8 cellular contexts compared by ENCODE assay signal in genomic region chr3:18111702-18112311, GRCh38.
DNase-seq lines count a peak whose midpoint lies in the region; ATAC-seq and TF ChIP-seq lines count a peak whose summit lies in the region.

No MANE protein-coding gene starts in this region.

- no peak overlapping the region for H3K27ac ChIP-seq in neuronal stem cell (replicated peaks; ENCODE audit: low read length)
- H3K27ac ChIP-seq in RWPE1: no peak overlapping the region

- no peak overlapping the region for H3K27ac Mint-ChIP-seq in WTC11

- H3K79me1 ChIP-seq in neuronal stem cell (ENCODE audit: low read depth, low read length): no peaks in the 10 kb centered on the region

- H3K4me2 ChIP-seq in neuronal stem cell (ENCODE audit: insufficient read depth, low read length, poor library complexity, severe bottlenecking): no peak overlapping the region

- H2BK120ac ChIP-seq in neuronal stem cell (ENCODE audit: low read depth, low read length): no peak overlapping the region

- no peaks in the 10 kb centered on the region for H3K9me3 ChIP-seq in neuronal stem cell (replicated peaks in 1 of 2; ENCODE audit: control insufficient read depth in 2 of 2, insufficient read depth in 1 of 2, low read depth in 1 of 2, low read length in 2 of 2)

- no peaks in the 10 kb centered on the region for H3K27me3 Mint-ChIP-seq in WTC11 (ENCODE audit: low read depth)

- H2AFZ ChIP-seq in neuronal stem cell (ENCODE audit: low read length): peak overlapping the region; percentile 56

- no peak overlapping the region for H3K23ac ChIP-seq in neuronal stem cell (ENCODE audit: low read depth, low read length, poor library complexity)

- no peaks in the 10 kb centered on the region for H3K27me3 ChIP-seq in neuronal stem cell (ENCODE audit: control insufficient read depth in 3 of 3, insufficient read depth in 3 of 3, low read depth in 1 of 3, low read length in 3 of 3)

- peaks cover 1 to 5% of the 10 kb centered on the region in 2 donors for H3K4me1 ChIP-seq in neuronal stem cell (ENCODE audit: control insufficient read depth in 2 of 2, insufficient read depth in 1 of 2, low read depth in 1 of 2, low read length in 2 of 2)

- H3K9me3 Mint-ChIP-seq in WTC11: peaks cover 6% of the 10 kb centered on the region; the same call in 1 of the 2 replicates

- H3K4me3 Mint-ChIP-seq in WTC11: no peak overlapping the region

- no CpG with 5 or more reads among the region's 6 CpGs for WGBS in neuronal stem cell (ENCODE audit: extremely low coverage in 2 of 2, insufficient read length in 2 of 2, insufficient replicate concordance in 1 of 2), 2 donors

- peaks cover 13% of the 10 kb centered on the region for H3K4me1 Mint-ChIP-seq in WTC11

- H3K14ac ChIP-seq in neuronal stem cell (ENCODE audit: low read length): no peak overlapping the region

- H3K36me3 ChIP-seq in neuronal stem cell (replicated peaks in 1 of 2; ENCODE audit: control insufficient read depth in 2 of 2, insufficient read depth in 2 of 2, low read length in 2 of 2): no peaks in the 10 kb centered on the region

- POLR2A ChIA-PET in WTC11 (lab: Charles Lee): interaction anchor here (0.5 kb wide), 1 partner anchor 363 kb away, joined by 3 read pairs; no protein-coding TSS in a partner anchor
- POLR2A ChIA-PET in RWPE1 (lab: Yijun Ruan, JAX; ENCODE audit: low non-redundant PET): no interaction called here

- H2BK15ac ChIP-seq in neuronal stem cell (ENCODE audit: low read length): no peak overlapping the region

- H3K4ac ChIP-seq in neuronal stem cell (ENCODE audit: low read length): no peak overlapping the region

- no peak overlapping the region for H2BK5ac ChIP-seq in neuronal stem cell (ENCODE audit: low read length)

- no peak overlapping the region for H3K4me3 ChIP-seq in neuronal stem cell (ENCODE audit: low read length in 2 of 2)

- peaks cover 5% of the 10 kb centered on the region for H3K36me3 Mint-ChIP-seq in WTC11

- TF ChIP-seq CTCF in WTC11 (IDR thresholded peaks at IDR 0.05): no peak
- no peak for TF ChIP-seq CTCF in RWPE1 (conservative IDR thresholded peaks at IDR 0.05; ENCODE audit: low read depth)

- DNase-seq in NCI-H510A treated with DMSO at 0.1 percent for 48 hours (lab: John Stamatoyannopoulos, UW) (peak; percentile 33), NCI-H510A (lab: John Stamatoyannopoulos, UW) (no peak), WTC11 (ENCODE audit: low spot score) (no peak), neuronal stem cell (ENCODE audit: low spot score) (no peak), RWPE1 (ENCODE audit: low spot score) (no peak), germinal center (ENCODE audit: low spot score) (no peak)

- H4K8ac ChIP-seq in neuronal stem cell (ENCODE audit: low read depth, low read length): no peak overlapping the region

- CTCF ChIA-PET in WTC11 (lab: Charles Lee): interaction anchor here (0.9 to 1.5 kb wide), 2 partner anchors 180 to 218 kb away, joined by 3 read pairs; no protein-coding TSS in a partner anchor
- CTCF ChIA-PET in RWPE1 (lab: Yijun Ruan, JAX): no interaction called here

- no peak overlapping the region for H2BK12ac ChIP-seq in neuronal stem cell (ENCODE audit: low read length)

- H3K9ac ChIP-seq in neuronal stem cell (ENCODE audit: low read depth, low read length, poor library complexity): no peak overlapping the region

- H3K18ac ChIP-seq in neuronal stem cell (ENCODE audit: low read length): no peak overlapping the region

- ATAC-seq in GM21390 (IDR thresholded peaks at IDR 0.05; ENCODE audit: unreplicated experiment) (peak; percentile 92), HG03520 (IDR thresholded peaks at IDR 0.05; ENCODE audit: unreplicated experiment) (peak; percentile 86), WTC11 (peak; percentile 73)

- no peak overlapping the region for H2AK5ac ChIP-seq in neuronal stem cell (ENCODE audit: low read depth, low read length)

- H4K91ac ChIP-seq in neuronal stem cell (ENCODE audit: low read depth, low read length, poor library complexity): no peak overlapping the region

TF ChIP-seq in WTC11, 78 proteins besides CTCF, POLR2A, EP300 and RAD21:
- TF ChIP-seq ELF4 (CRISPR knock-in tag; IDR thresholded peaks at IDR 0.05; ENCODE audit: low read depth) (no peak), ZBTB21 (CRISPR knock-in tag; IDR thresholded peaks at IDR 0.05; ENCODE audit: borderline replicate concordance) (no peak), ZNF121 (CRISPR knock-in tag; IDR thresholded peaks at IDR 0.05) (no peak), ZNF232 (CRISPR knock-in tag; IDR thresholded peaks at IDR 0.05) (no peak), EMX1 (CRISPR knock-in tag; IDR thresholded peaks at IDR 0.05) (no peak), ATF2 (CRISPR knock-in tag; IDR thresholded peaks at IDR 0.05; ENCODE audit: borderline replicate concordance, low read depth) (no peak), CREB1 (CRISPR knock-in tag; IDR thresholded peaks at IDR 0.05) (no peak), TCF7 (CRISPR knock-in tag; IDR thresholded peaks at IDR 0.05; ENCODE audit: low read depth) (no peak), ETV6 (CRISPR knock-in tag; IDR thresholded peaks at IDR 0.05) (no peak), ZNF138 (CRISPR knock-in tag; conservative IDR thresholded peaks at IDR 0.05) (no peak), IRF1 (CRISPR knock-in tag; IDR thresholded peaks at IDR 0.05) (no peak), FOXJ3 (CRISPR knock-in tag; IDR thresholded peaks at IDR 0.05; ENCODE audit: borderline replicate concordance) (no peak), MLX (CRISPR knock-in tag; IDR thresholded peaks at IDR 0.05) (no peak), PREB (CRISPR knock-in tag; IDR thresholded peaks at IDR 0.05; ENCODE audit: borderline replicate concordance) (no peak), AFF4 (CRISPR knock-in tag; IDR thresholded peaks at IDR 0.05; ENCODE audit: borderline replicate concordance) (no peak)
- TF ChIP-seq, protein P1, sequence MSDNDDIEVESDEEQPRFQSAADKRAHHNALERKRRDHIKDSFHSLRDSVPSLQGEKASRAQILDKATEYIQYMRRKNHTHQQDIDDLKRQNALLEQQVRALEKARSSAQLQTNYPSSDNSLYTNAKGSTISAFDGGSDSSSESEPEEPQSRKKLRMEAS (CRISPR knock-in tag; IDR thresholded peaks at IDR 0.05): no peak
